In the genomic region with DNA sequence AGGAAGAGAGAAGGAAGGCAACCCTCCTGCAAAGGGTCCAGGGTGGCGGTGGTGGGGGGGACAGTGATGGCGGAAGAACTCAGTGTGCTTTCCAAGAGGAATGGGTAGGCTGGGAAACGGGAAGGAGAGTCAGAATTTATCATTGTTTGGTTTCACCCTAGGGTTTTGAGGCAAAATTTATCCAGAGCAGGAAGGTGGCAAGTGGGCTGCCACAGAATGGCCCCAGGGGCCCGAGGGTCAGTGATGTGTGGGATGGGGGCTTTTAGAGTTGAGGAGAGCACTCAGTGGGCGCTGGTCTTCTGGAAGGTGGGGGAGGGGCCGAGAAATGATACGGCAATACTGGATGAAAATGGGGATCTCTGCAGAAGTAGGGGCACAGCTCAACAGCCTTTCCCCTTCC, we compare ENCODE assay signal across 9 cellular contexts. TPM values are rescaled to one million over a fixed set of nuclear protein-coding genes. Genes with fewer than 3 reads are reported as not detected.
DNase-seq lines count a peak whose midpoint lies in the region; ATAC-seq and TF ChIP-seq lines count a peak whose summit lies in the region.
"Had no signal": no experiment of that assay in that cellular context is flagged by ENCODE, and none has a peak within 500 bp of the region (broad histone marks: within the 10 kb centered on the region; RNA-seq: fewer than 3 reads in every experiment).

No MANE protein-coding gene starts in this region.

- H3K9me3 ChIP-seq in ectodermal cell (ENCODE audit: control insufficient read depth, low read length) = no peaks in the 10 kb centered on the region

- H3K4me3 ChIP-seq in ectodermal cell (ENCODE audit: insufficient read depth, low read depth, low read length) = no peak overlapping the region
- no peak overlapping the region for H3K4me3 ChIP-seq in urinary bladder (ENCODE audit: low read depth, low read length)
- H3K4me3 ChIP-seq: cardiac muscle cell had no signal

- H3K4me3 Mint-ChIP-seq in nephron = peak overlapping the region; percentile 91 to 94 (median 93)

- peaks cover 27% of the 10 kb centered on the region for H3K4me1 Mint-ChIP-seq in nephron

- H3K27ac ChIP-seq in ectodermal cell (ENCODE audit: insufficient read depth, low read depth, low read length, poor library complexity, severe bottlenecking) = peak overlapping the region; percentile 64
- peak overlapping the region; percentile 88 for H3K27ac ChIP-seq in urinary bladder (ENCODE audit: low read depth)
- H3K27ac ChIP-seq: cardiac muscle cell had no signal

- DNase-seq in Right ventricle myocardium inferior (ENCODE audit: missing footprints) = peak; percentile 55
- no peak for DNase-seq in left cardiac atrium
- no peak for DNase-seq in NCI-H1092 (lab: John Stamatoyannopoulos, UW)
- no peak for DNase-seq in CD1c-positive myeloid dendritic cell (ENCODE audit: extremely low spot score)
- DNase-seq in NCI-H345 treated with DMSO at 0.1 percent for 48 hours (lab: John Stamatoyannopoulos, UW; ENCODE audit: unreplicated experiment) = no peak

- H3K36me3 ChIP-seq in ectodermal cell (ENCODE audit: control insufficient read depth, insufficient read depth, low read length) = peaks cover 16% of the 10 kb centered on the region
- H3K36me3 ChIP-seq in urinary bladder (ENCODE audit: insufficient read depth) = no peaks in the 10 kb centered on the region

- TF ChIP-seq CTCF in nephron (IDR thresholded peaks at IDR 0.05; ENCODE audit: unreplicated experiment in 3 of 3) = peak in 1 of 3 experiments; percentile 12

- peak overlapping the region; percentile 81 to 96 (median 89) for H3K27ac Mint-ChIP-seq in nephron

- peaks cover 27% of the 10 kb centered on the region for H3K4me1 ChIP-seq in ectodermal cell (ENCODE audit: control insufficient read depth, insufficient read depth, low read length)
- no peaks in the 10 kb centered on the region for H3K4me1 ChIP-seq in urinary bladder (ENCODE audit: insufficient read depth)

- H3K9me3 Mint-ChIP-seq in nephron = no peaks in the 10 kb centered on the region

- no peaks in the 10 kb centered on the region for H3K27me3 ChIP-seq in ectodermal cell (ENCODE audit: control insufficient read depth, insufficient read depth, low read length, poor library complexity, severe bottlenecking)
- H3K27me3 ChIP-seq: cardiac muscle cell had no signal

- intact Hi-C loops in Right ventricle myocardium inferior (cut with DNase I) (loop anchor here (10.0 kb wide), 1 partner anchor 323 kb away; a partner anchor contains a TSS), left cardiac atrium (cut with DNase I) (no loop called here)

- H3K36me3 Mint-ChIP-seq in nephron (ENCODE audit: low read depth) = peaks cover 16% of the 10 kb centered on the region

- ATAC-seq in Right ventricle myocardium inferior (no peak), left cardiac atrium (no peak)

- WGBS in ectodermal cell, 2 experiments = 80 to 84% methylated on average over 7 of the region's 7 CpGs
- WGBS in urinary bladder = 50% methylated on average over 7 of the region's 7 CpGs

- peaks cover 3% of the 10 kb centered on the region for H3K27me3 Mint-ChIP-seq in nephron (ENCODE audit: low read depth)

RNA-seq across cellular contexts. Expression of a gene that starts 0.6 kb away (rescaled TPM):
- 33.4 TPM for total RNA-seq in Right ventricle myocardium inferior
- 10 to 100 TPM; 21.0 to 31.1 TPM for total RNA-seq in left cardiac atrium
- 25.5 TPM for polyA plus RNA-seq in ectodermal cell (2013, experiment 1 of 4)
- 24.2 TPM for polyA plus RNA-seq in ectodermal cell (2013, experiment 2 of 4)
- 20.9 TPM for polyA plus RNA-seq in ectodermal cell (2013, experiment 3 of 4)
- 21.4 TPM for polyA plus RNA-seq in ectodermal cell (2013, experiment 4 of 4)
- total RNA-seq in urinary bladder = 15.9 TPM
- polyA plus RNA-seq in urinary bladder = 31.0 TPM

RNA-seq across cellular contexts. Expression of a gene that starts 23.4 kb away (rescaled TPM):
- total RNA-seq in Right ventricle myocardium inferior (2.9 TPM), left cardiac atrium (1 to 10 TPM; 2.3 to 2.6 TPM), urinary bladder (4.7 TPM)
- 45.1 TPM for polyA plus RNA-seq in ectodermal cell (2013, experiment 1 of 4)
- 48.2 TPM for polyA plus RNA-seq in ectodermal cell (2013, experiment 2 of 4)
- polyA plus RNA-seq in ectodermal cell (2013, experiment 3 of 4) = 40.2 TPM
- polyA plus RNA-seq in ectodermal cell (2013, experiment 4 of 4) = 44.0 TPM
- 4.8 TPM for polyA plus RNA-seq in urinary bladder

RNA-seq across cellular contexts. Expression of a gene that starts 23.5 kb away (rescaled TPM):
- total RNA-seq in Right ventricle myocardium inferior (27.1 TPM), left cardiac atrium (10 to 100 TPM; 26.8 to 34.4 TPM), urinary bladder (45.9 TPM)
- polyA plus RNA-seq in ectodermal cell (2013, experiment 1 of 4) = 116 TPM
- polyA plus RNA-seq in ectodermal cell (2013, experiment 2 of 4) = 121 TPM
- 105 TPM for polyA plus RNA-seq in ectodermal cell (2013, experiment 3 of 4)
- 123 TPM for polyA plus RNA-seq in ectodermal cell (2013, experiment 4 of 4)
- polyA plus RNA-seq in urinary bladder = 59.7 TPM

RNA-seq across cellular contexts. Expression of a gene that starts 23.6 kb away (rescaled TPM):
- total RNA-seq in Right ventricle myocardium inferior = 274 TPM
- total RNA-seq in left cardiac atrium = 100 to 1,000 TPM; 229 to 275 TPM
- polyA plus RNA-seq in ectodermal cell (2013, experiment 1 of 4) = 307 TPM
- polyA plus RNA-seq in ectodermal cell (2013, experiment 2 of 4) = 324 TPM
- 196 TPM for polyA plus RNA-seq in ectodermal cell (2013, experiment 3 of 4)
- 215 TPM for polyA plus RNA-seq in ectodermal cell (2013, experiment 4 of 4)
- 117 TPM for total RNA-seq in urinary bladder
- polyA plus RNA-seq in urinary bladder = 224 TPM

RNA-seq across cellular contexts. Expression of a gene that starts 38.9 kb away (rescaled TPM):
- total RNA-seq in Right ventricle myocardium inferior (228 TPM), left cardiac atrium (100 to 1,000 TPM; 176 to 217 TPM), urinary bladder (121 TPM)
- polyA plus RNA-seq in ectodermal cell (2013, experiment 1 of 4) = 377 TPM
- polyA plus RNA-seq in ectodermal cell (2013, experiment 2 of 4) = 343 TPM
- 293 TPM for polyA plus RNA-seq in ectodermal cell (2013, experiment 3 of 4)
- polyA plus RNA-seq in ectodermal cell (2013, experiment 4 of 4) = 299 TPM
- polyA plus RNA-seq in urinary bladder = 205 TPM
